22 cellular contexts compared by ENCODE assay signal in the genomic region with DNA sequence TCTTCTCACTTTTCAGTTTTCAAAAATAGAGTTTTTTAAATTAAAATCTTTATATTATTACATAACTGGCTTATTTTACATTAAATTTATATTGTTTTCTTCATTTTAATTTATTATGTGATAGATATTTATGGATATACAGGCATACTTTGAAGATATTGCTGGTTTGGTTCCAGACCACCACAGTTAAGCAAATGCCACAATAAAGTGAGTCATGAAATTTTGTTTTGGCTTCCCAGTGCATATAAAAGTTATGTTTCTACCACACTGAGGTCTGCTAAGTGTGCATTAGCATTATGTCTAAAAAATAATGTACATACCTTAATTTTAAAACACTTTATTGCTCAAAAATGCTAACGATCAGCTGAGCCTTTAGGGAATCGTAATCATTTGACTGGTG. TPM values are rescaled to one million over a fixed set of nuclear protein-coding genes. Genes with fewer than 3 reads are reported as not detected.
DNase-seq lines count a peak whose midpoint lies in the region; ATAC-seq, FAIRE-seq and TF ChIP-seq lines count a peak whose summit lies in the region.
"Had no signal": no experiment of that assay in that cellular context is flagged by ENCODE, and none has a peak within 500 bp of the region (broad histone marks: within the 10 kb centered on the region; RNA-seq: fewer than 3 reads in every experiment).

No MANE protein-coding gene starts in this region.

- no peak overlapping the region for H2BK120ac ChIP-seq in neuronal stem cell (ENCODE audit: low read depth, low read length)

- H3K4me1 ChIP-seq in neuronal stem cell (ENCODE audit: control insufficient read depth in 2 of 2, insufficient read depth in 1 of 2, low read depth in 1 of 2, low read length in 2 of 2): peaks cover 0 to 17% of the 10 kb centered on the region in 2 donors
- H3K4me1 ChIP-seq: BLaER1 had no signal

- no peak overlapping the region for H2BK15ac ChIP-seq in neuronal stem cell (ENCODE audit: low read length)

- ATAC-seq in GM18520 (IDR thresholded peaks at IDR 0.05; ENCODE audit: unreplicated experiment) (no peak), GM21619 (IDR thresholded peaks at IDR 0.05; ENCODE audit: unreplicated experiment) (no peak)
- ATAC-seq: activated CD4-positive, alpha-beta T cell treated with anti-CD3 and anti-CD28 coated beads for 36 hours; heart right ventricle; naive thymus-derived CD4-positive, alpha-beta T cell had no signal

- no peak overlapping the region for H3K23ac ChIP-seq in neuronal stem cell (ENCODE audit: low read depth, low read length, poor library complexity)

- no peak overlapping the region for H2AK5ac ChIP-seq in neuronal stem cell (ENCODE audit: low read depth, low read length)

- no peak overlapping the region for H3K4me3 ChIP-seq in astrocyte of the cerebellum (ENCODE audit: low read depth, low read length)
- H3K4me3 ChIP-seq in fibroblast of pulmonary artery (replicated peaks; ENCODE audit: low read depth, low read length): no peak overlapping the region
- H3K4me3 ChIP-seq in neuronal stem cell (ENCODE audit: low read length in 2 of 2): no peak overlapping the region
- H3K4me3 ChIP-seq: BLaER1, heart right ventricle, MG63 had no signal

- no peaks in the 10 kb centered on the region for H3K79me1 ChIP-seq in neuronal stem cell (ENCODE audit: low read depth, low read length)

- H4K8ac ChIP-seq in neuronal stem cell (ENCODE audit: low read depth, low read length): no peak overlapping the region

- H3K36me3 ChIP-seq in neuronal stem cell (replicated peaks in 1 of 2; ENCODE audit: control insufficient read depth in 2 of 2, insufficient read depth in 2 of 2, low read length in 2 of 2): peaks cover 0 to 45% of the 10 kb centered on the region in 2 donors

- DNase-seq in GM03348 (ENCODE audit: low spot score) (peak; percentile 19), astrocyte of the cerebellum (ENCODE audit: low read depth) (peak; percentile 67), fibroblast of pulmonary artery (ENCODE audit: low read depth) (peak; percentile 33), GM19239 (ENCODE audit: insufficient read length, low spot score) (no peak), neuronal stem cell (ENCODE audit: low spot score) (no peak)
- DNase-seq: activated CD4-positive, alpha-beta T cell treated with anti-CD3 and anti-CD28 coated beads for 36 hours; activated T-cell treated with anti-CD3 and anti-CD28 coated beads, Interleukin-2, amount 50 U/mL, for 24 hours; heart right ventricle; mesenchymal stem cell; MG63; naive thymus-derived CD4-positive, alpha-beta T cell; NCI-H2081; NCI-H345; NCI-H774; occipital lobe; RPMI8226; small intestine; stimulated activated CD4-positive, alpha-beta T cell treated with anti-CD3 and anti-CD28 coated beads, Interleukin-4, amount 100 ng/mL, for 24 hours; stimulated activated naive CD4-positive, alpha-beta T cell had no signal

- in situ Hi-C loops in astrocyte of the cerebellum (cut with HindIII; ENCODE audit: low sequenced_read_pairs): no loop called here

- no peak overlapping the region for H3K9ac ChIP-seq in neuronal stem cell (ENCODE audit: low read depth, low read length, poor library complexity)
- H3K9ac ChIP-seq: BLaER1 had no signal

- no peak overlapping the region for H3K18ac ChIP-seq in neuronal stem cell (ENCODE audit: low read length)

- no peak for TF ChIP-seq CTCF in astrocyte of the cerebellum (IDR thresholded peaks at IDR 0.05; ENCODE audit: low read depth, low read length, missing control alignments)
- TF ChIP-seq CTCF in fibroblast of pulmonary artery (IDR thresholded peaks at IDR 0.05; ENCODE audit: low read length, missing control alignments): no peak

- no peak for FAIRE-seq in GM19239 (lab: Jason Lieb, UNC)
- FAIRE-seq: small intestine had no signal

- H3K4ac ChIP-seq in neuronal stem cell (ENCODE audit: low read length): no peak overlapping the region

- H3K27me3 ChIP-seq in neuronal stem cell (ENCODE audit: control insufficient read depth in 3 of 3, insufficient read depth in 3 of 3, low read depth in 1 of 3, low read length in 3 of 3): no peaks in the 10 kb centered on the region
- H3K27me3 ChIP-seq: BLaER1, heart right ventricle, MG63 had no signal

- H2BK12ac ChIP-seq in neuronal stem cell (ENCODE audit: low read length): no peak overlapping the region

- H4K91ac ChIP-seq in neuronal stem cell (ENCODE audit: low read depth, low read length, poor library complexity): no peak overlapping the region

- no peak overlapping the region for H3K4me2 ChIP-seq in neuronal stem cell (ENCODE audit: insufficient read depth, low read length, poor library complexity, severe bottlenecking)
- H3K4me2 ChIP-seq: BLaER1 had no signal

- no peak overlapping the region for H3K14ac ChIP-seq in neuronal stem cell (ENCODE audit: low read length)

- WGBS in neuronal stem cell (ENCODE audit: extremely low coverage in 2 of 2, insufficient read length in 2 of 2, insufficient replicate concordance in 1 of 2), 2 donors: no CpG with 5 or more reads among the region's 2 CpGs

- peaks cover 0 to 3% of the 10 kb centered on the region in 2 donors for H3K9me3 ChIP-seq in neuronal stem cell (replicated peaks in 1 of 2; ENCODE audit: control insufficient read depth in 2 of 2, insufficient read depth in 1 of 2, low read depth in 1 of 2, low read length in 2 of 2)
- H3K9me3 ChIP-seq: BLaER1, heart right ventricle, MG63 had no signal

- H3K27ac ChIP-seq in neuronal stem cell (replicated peaks; ENCODE audit: low read length): no peak overlapping the region
- H3K27ac ChIP-seq: BLaER1, heart right ventricle had no signal

- no peak overlapping the region for H2AFZ ChIP-seq in neuronal stem cell (ENCODE audit: low read length)

- H2BK5ac ChIP-seq in neuronal stem cell (ENCODE audit: low read length): no peak overlapping the region

RNA-seq across cellular contexts. Expression of gene NDUFS4, which starts 47.5 kb away (rescaled TPM):
- 147 TPM for polyA plus RNA-seq in neuronal stem cell (2013, experiment 1 of 2)
- polyA plus RNA-seq in neuronal stem cell (2013, experiment 2 of 2): 140 TPM

Comparison
In these comparisons a context has a peak if more than half of its experiments do, and no peak if none do; other contexts are left out.
1. DNase-seq: peak in GM03348 (single experiment), astrocyte of the cerebellum (single experiment) and fibroblast of pulmonary artery (single experiment); none in GM19239 (single experiment) and neuronal stem cell (single experiment).